20 cellular contexts compared by ENCODE assay signal in genomic region chr6:44527961-44528644, GRCh38.
A peak's percentile ranks its signal among the peaks of the same experiment; 100 is the strongest.
DNase-seq lines count a peak whose midpoint lies in the region; ATAC-seq and TF ChIP-seq lines count a peak whose summit lies in the region.
"Had no signal": no experiment of that assay in that cellular context is flagged by ENCODE, and none has a peak within 500 bp of the region (broad histone marks: within the 10 kb centered on the region; RNA-seq: fewer than 3 reads in every experiment).

No MANE protein-coding gene starts in this region.

- H3K36me3 ChIP-seq in BLaER1 (no peaks in the 10 kb centered on the region), Loucy (ENCODE audit: insufficient read depth, low read length) (no peaks in the 10 kb centered on the region), endodermal cell (ENCODE audit: control insufficient read depth, insufficient read depth, low read length) (no peaks in the 10 kb centered on the region), osteoblast (ENCODE audit: insufficient read depth, low read length) (no peaks in the 10 kb centered on the region)
- H3K36me3 ChIP-seq in CD4-positive, alpha-beta memory T cell (ENCODE audit: insufficient read depth, low read length) = no peaks in the 10 kb centered on the region
- H3K36me3 ChIP-seq: MG63 had no signal

- peaks cover 16% of the 10 kb centered on the region for H3K4me1 Mint-ChIP-seq in endodermal cell
- peaks cover 1 to 19% (median 6%) of the 10 kb centered on the region in 4 donors for H3K4me1 Mint-ChIP-seq in CD4-positive, alpha-beta memory T cell
- H3K4me1 Mint-ChIP-seq: B cell had no signal

- H4K20me1 ChIP-seq in BLaER1 (no peaks in the 10 kb centered on the region), Loucy (ENCODE audit: insufficient read depth, low read length, poor library complexity, severe bottlenecking) (no peaks in the 10 kb centered on the region), osteoblast (ENCODE audit: insufficient read depth, low read length) (no peaks in the 10 kb centered on the region)

- no peak overlapping the region for H3K4me3 ChIP-seq in BLaER1
- H3K4me3 ChIP-seq in Loucy (ENCODE audit: low read length, poor library complexity, severe bottlenecking) = no peak overlapping the region
- no peak overlapping the region for H3K4me3 ChIP-seq in endodermal cell (ENCODE audit: low read length)
- no peak overlapping the region for H3K4me3 ChIP-seq in osteoblast (ENCODE audit: insufficient read depth, low read length)
- H3K4me3 ChIP-seq in CD4-positive, alpha-beta memory T cell (ENCODE audit: low read length in 2 of 2) = no peak overlapping the region
- H3K4me3 ChIP-seq: MG63 had no signal

- no peak overlapping the region for H3K27ac Mint-ChIP-seq in endodermal cell
- H3K27ac Mint-ChIP-seq in CD4-positive, alpha-beta memory T cell = no peak overlapping the region
- H3K27ac Mint-ChIP-seq: B cell had no signal

- H3K27ac ChIP-seq in BLaER1 = no peak overlapping the region
- no peak overlapping the region for H3K27ac ChIP-seq in endodermal cell (ENCODE audit: low read depth, low read length)
- no peak overlapping the region for H3K27ac ChIP-seq in osteoblast (ENCODE audit: low read depth, low read length)
- H3K27ac ChIP-seq in CD4-positive, alpha-beta memory T cell (ENCODE audit: low read depth, low read length) = no peak overlapping the region
- H3K27ac ChIP-seq: 22Rv1, RWPE1 had no signal

- H3K27me3 ChIP-seq in BLaER1 (no peaks in the 10 kb centered on the region), Loucy (ENCODE audit: insufficient read depth, low read length, poor library complexity, severe bottlenecking) (no peaks in the 10 kb centered on the region), endodermal cell (ENCODE audit: control insufficient read depth, insufficient read depth, low read length, poor library complexity, severe bottlenecking) (no peaks in the 10 kb centered on the region), osteoblast (ENCODE audit: insufficient read depth, low read length) (peaks cover 8% of the 10 kb centered on the region)
- H3K27me3 ChIP-seq in CD4-positive, alpha-beta memory T cell (ENCODE audit: insufficient read depth, low read length) = peaks cover 3% of the 10 kb centered on the region

- no peaks in the 10 kb centered on the region for H3K36me3 Mint-ChIP-seq in endodermal cell (ENCODE audit: low read depth)
- H3K36me3 Mint-ChIP-seq in CD4-positive, alpha-beta memory T cell = no peaks in the 10 kb centered on the region

- H2AFZ ChIP-seq in Loucy (ENCODE audit: low read length) = no peak overlapping the region
- no peak overlapping the region for H2AFZ ChIP-seq in osteoblast (ENCODE audit: low read length)

- DNase-seq in endodermal cell = peak; percentile 50
- DNase-seq in osteoblast (ENCODE audit: insufficient read length, low spot score, missing footprints) = peak; percentile 58
- DNase-seq in G401 (ENCODE audit: low spot score) = no peak
- DNase-seq in activated naive CD4-positive, alpha-beta T cell (lab: John Stamatoyannopoulos, UW) = no peak
- DNase-seq in CD4-positive, alpha-beta memory T cell = no peak
- DNase-seq: DMS153, DND-41, MG63, NCI-H2029, NCI-H446, NCI-H524 treated with DMSO at 0.1 percent for 48 hours, NCI-H774, SHP77 had no signal

- intact Hi-C loops in CD4-positive, alpha-beta memory T cell (cut with micrococcal nuclease) = no loop called here

- H3K4me2 ChIP-seq in BLaER1 = peak overlapping the region; percentile 67
- peak overlapping the region; percentile 43 for H3K4me2 ChIP-seq in Loucy (ENCODE audit: low read depth, low read length, poor library complexity, severe bottlenecking)
- no peak overlapping the region for H3K4me2 ChIP-seq in osteoblast (ENCODE audit: insufficient read depth, low read length)

- POLR2A ChIA-PET in CD4-positive, alpha-beta memory T cell (lab: Charles Lee; ENCODE audit: partially characterized antibody) = no interaction called here

- H3K4me3 Mint-ChIP-seq in endodermal cell = no peak overlapping the region
- no peak overlapping the region for H3K4me3 Mint-ChIP-seq in CD4-positive, alpha-beta memory T cell
- H3K4me3 Mint-ChIP-seq: B cell had no signal

- no peak for TF ChIP-seq CTCF in Loucy (conservative IDR thresholded peaks at IDR 0.05; ENCODE audit: low read length)
- no peak for TF ChIP-seq CTCF in endodermal cell (conservative IDR thresholded peaks at IDR 0.05)
- TF ChIP-seq CTCF in osteoblast (IDR thresholded peaks at IDR 0.05; ENCODE audit: extremely low read depth, low read depth, low read length) = no peak

- H3K27me3 Mint-ChIP-seq in endodermal cell (ENCODE audit: insufficient read depth) = no peaks in the 10 kb centered on the region
- peaks cover 1 to 17% of the 10 kb centered on the region in 2 donors for H3K27me3 Mint-ChIP-seq in CD4-positive, alpha-beta memory T cell

- peaks cover 21% of the 10 kb centered on the region for H3K4me1 ChIP-seq in BLaER1
- H3K4me1 ChIP-seq in Loucy (ENCODE audit: insufficient read depth, low read length, poor library complexity, severe bottlenecking) = peaks cover 23% of the 10 kb centered on the region
- peaks cover 13% of the 10 kb centered on the region for H3K4me1 ChIP-seq in endodermal cell (ENCODE audit: control insufficient read depth, insufficient read depth, low read length)
- H3K4me1 ChIP-seq in osteoblast (ENCODE audit: insufficient read depth, low read length) = no peaks in the 10 kb centered on the region
- H3K4me1 ChIP-seq in CD4-positive, alpha-beta memory T cell (ENCODE audit: insufficient read depth, low read length) = no peaks in the 10 kb centered on the region

- in situ Hi-C loops in G401 (cut with HindIII; ENCODE audit: low sequenced_read_pairs) = no loop called here

- ATAC-seq in GM18870 (IDR thresholded peaks at IDR 0.05; ENCODE audit: unreplicated experiment) = no peak
- ATAC-seq: HepG2 had no signal

- H3K9me3 Mint-ChIP-seq in endodermal cell = no peaks in the 10 kb centered on the region
- H3K9me3 Mint-ChIP-seq in CD4-positive, alpha-beta memory T cell = peaks cover 0 to 5% (median under 1%) of the 10 kb centered on the region in 8 donors

- H3K9me3 ChIP-seq in BLaER1 (peaks cover 5% of the 10 kb centered on the region; the same call in 1 of the 2 replicates), Loucy (ENCODE audit: insufficient read depth, low read depth, low read length) (no peaks in the 10 kb centered on the region), endodermal cell (ENCODE audit: control insufficient read depth, low read length) (peaks cover 6% of the 10 kb centered on the region), osteoblast (ENCODE audit: low read depth, low read length) (no peaks in the 10 kb centered on the region)
- H3K9me3 ChIP-seq in CD4-positive, alpha-beta memory T cell (ENCODE audit: control insufficient read depth in 1 of 2, low read length in 2 of 2) = no peaks in the 10 kb centered on the region

- WGBS in endodermal cell (ENCODE audit: insufficient coverage in 1 of 2, insufficient read length in 1 of 2), 2 experiments = 88 to 97% methylated on average over 7 to 10 of the region's 10 CpGs

- H3K9me2 ChIP-seq in Loucy (replicated peaks; ENCODE audit: low read depth, low read length) = no peaks in the 10 kb centered on the region

- H3K79me2 ChIP-seq in Loucy (ENCODE audit: insufficient read depth, low read length) = no peaks in the 10 kb centered on the region
- no peaks in the 10 kb centered on the region for H3K79me2 ChIP-seq in osteoblast (ENCODE audit: insufficient read depth, low read length)

- H3F3A ChIP-seq in Loucy (ENCODE audit: low read depth) = no peaks in the 10 kb centered on the region

- CTCF ChIA-PET in CD4-positive, alpha-beta memory T cell (lab: Charles Lee; ENCODE audit: partially characterized antibody) = no interaction called here

- H3K9ac ChIP-seq in BLaER1 (no peak overlapping the region), Loucy (ENCODE audit: low read depth, low read length, poor library complexity, severe bottlenecking) (no peak overlapping the region), endodermal cell (ENCODE audit: extremely low read depth, low read length, poor library complexity, severe bottlenecking) (no peak overlapping the region)

Comparison
In these comparisons a context has a peak if more than half of its experiments do, and no peak if none do; other contexts are left out.
1. DNase-seq: peak in endodermal cell (single experiment) and osteoblast (single experiment); none in G401 (single experiment), activated naive CD4-positive, alpha-beta T cell (0 of 4) and CD4-positive, alpha-beta memory T cell (0 of 5).